7 cellular contexts compared by ENCODE assay signal in the genomic region with DNA sequence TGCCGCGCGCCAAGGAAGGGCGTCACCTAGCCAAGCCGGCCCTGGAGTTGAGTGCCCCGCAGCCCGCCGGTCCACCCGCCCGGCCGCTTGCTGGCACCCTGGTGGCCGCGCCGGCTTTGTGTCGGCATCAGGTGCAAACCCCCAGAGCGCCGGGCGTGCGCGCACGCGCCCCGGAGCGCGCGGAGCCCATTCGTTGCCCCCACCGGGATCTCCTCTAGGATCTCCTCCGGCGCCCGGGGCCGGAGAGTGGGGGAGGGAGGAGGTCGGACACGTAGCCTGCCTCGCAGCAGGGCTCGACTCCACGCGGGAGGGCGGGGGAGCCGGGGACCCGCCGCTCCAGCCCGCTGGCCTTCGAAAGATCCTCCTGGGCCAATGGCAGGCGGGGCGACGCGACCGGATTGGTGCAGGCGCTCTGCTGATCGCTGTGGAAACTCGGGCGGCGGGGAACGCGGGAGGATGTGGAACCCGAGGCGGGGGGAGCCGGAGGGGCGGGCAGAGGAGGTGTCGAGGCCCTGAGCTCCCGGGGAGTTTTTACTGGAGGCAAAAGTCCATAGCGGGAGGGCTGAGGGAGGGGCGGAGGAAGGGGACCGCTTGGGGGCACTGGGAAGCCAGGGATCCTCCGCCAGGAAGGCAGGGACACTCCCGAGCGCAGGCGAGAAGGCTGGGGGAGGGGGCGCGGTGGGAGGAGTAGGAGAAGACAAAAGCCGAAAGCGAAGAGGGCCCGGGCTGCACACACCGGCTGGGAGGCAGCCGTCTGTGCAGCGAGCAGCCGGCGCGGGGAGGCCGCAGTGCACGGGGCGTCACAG. TPM values are rescaled to one million over a fixed set of nuclear protein-coding genes. Genes with fewer than 3 reads are reported as not detected.
DNase-seq lines count a peak whose midpoint lies in the region; ATAC-seq, FAIRE-seq and TF ChIP-seq lines count a peak whose summit lies in the region.

Gene FADS2 (plus strand): TSS at position 728 of the 806 bp plus-strand sequence. CDS start 91 bp downstream, outside the sequence.

- DNase-seq in NCI-H2171 (lab: John Stamatoyannopoulos, UW) (peak; percentile 93), WTC11 (ENCODE audit: low spot score) (peak; percentile 89), chondrocyte (ENCODE audit: low spot score) (peak; percentile 99), kidney (peak; percentile 98)
- DNase-seq in stimulated activated CD4-positive, alpha-beta T cell treated with anti-CD3 and anti-CD28 coated beads, Interleukin-12 subunit alpha, Interleukin-12 subunit beta, amount 100 ng/mL, for 24 hours (ENCODE audit: low read depth in 2 of 2): peak; percentile 32 to 76

- peak within 1 kb of the TSS in 1 of 2 donors; percentile 55 for H3K9ac ChIP-seq in kidney (ENCODE audit: low read length in 2 of 2)

- H3K27me3 Mint-ChIP-seq in WTC11 (ENCODE audit: low read depth) (no peaks in the 10 kb centered on the region), chondrocyte (ENCODE audit: low read depth) (no peaks in the 10 kb centered on the region)

- peak within 1 kb of the TSS; percentile 58 to 80 for H3K27ac ChIP-seq in kidney (ENCODE audit: low read depth in 2 of 2, low read length in 2 of 2)

- no peaks in the 10 kb centered on the region for H3K9me3 Mint-ChIP-seq in WTC11
- no peaks in the 10 kb centered on the region for H3K9me3 Mint-ChIP-seq in chondrocyte (ENCODE audit: low read depth)

- intact Hi-C loops in kidney (cut with DNase I): no loop called here

- H3K27ac Mint-ChIP-seq in WTC11 (peak within 1 kb of the TSS; percentile 97), chondrocyte (ENCODE audit: unreplicated experiment) (peak within 1 kb of the TSS; percentile 93)

- H3K36me3 Mint-ChIP-seq in WTC11: peaks cover 10% of the 10 kb centered on the region
- no peaks in the 10 kb centered on the region for H3K36me3 Mint-ChIP-seq in chondrocyte (ENCODE audit: low read depth)

- CTCF ChIA-PET in WTC11 (lab: Charles Lee): interaction anchor here (1.0 to 4.7 kb wide), 4 partner anchors 12 to 70 kb away, joined by 3 to 40 read pairs (median 21); partner anchors contain the start of gene FADS1

- H3K36me3 ChIP-seq in kidney (ENCODE audit: control insufficient read depth in 1 of 2, insufficient read depth in 2 of 2, low read length in 2 of 2): no peaks in the 10 kb centered on the region

- peak; percentile 61 for ATAC-seq in GM18858 (IDR thresholded peaks at IDR 0.05; ENCODE audit: unreplicated experiment)
- peak; percentile 70 for ATAC-seq in HG03045 (IDR thresholded peaks at IDR 0.05; ENCODE audit: unreplicated experiment)
- peak; percentile 70 for ATAC-seq in WTC11

- H3K9me3 ChIP-seq in kidney (ENCODE audit: control insufficient read depth in 1 of 2, low read length in 2 of 2): no peaks in the 10 kb centered on the region

- POLR2A ChIA-PET in WTC11 (lab: Charles Lee): interaction anchor here (0.7 to 6.5 kb wide), 3 partner anchors 12 to 47 kb away, joined by 3 to 66 read pairs (median 3); partner anchors contain the start of gene FADS1

- peak within 1 kb of the TSS; percentile 57 to 69 for H3K4me3 ChIP-seq in kidney (ENCODE audit: low read length in 2 of 2)

- H3K4me3 Mint-ChIP-seq in WTC11 (peak within 1 kb of the TSS; percentile 85), chondrocyte (ENCODE audit: unreplicated experiment) (peak within 1 kb of the TSS; percentile 90)

- TF ChIP-seq CTCF in WTC11 (IDR thresholded peaks at IDR 0.05): no peak
- peak; percentile 44 for TF ChIP-seq CTCF in chondrocyte (IDR thresholded peaks at IDR 0.05)
- TF ChIP-seq CTCF in kidney (IDR thresholded peaks at IDR 0.05; ENCODE audit: borderline replicate concordance, extremely low read depth, insufficient read depth): no peak

- H3K4me1 Mint-ChIP-seq in WTC11: peaks cover 48% of the 10 kb centered on the region
- H3K4me1 Mint-ChIP-seq in chondrocyte (ENCODE audit: low read depth): peaks cover 42% of the 10 kb centered on the region

- FAIRE-seq in kidney (lab: Jason Lieb, UNC): no peak

- H3K4me1 ChIP-seq in kidney (ENCODE audit: control insufficient read depth in 1 of 2, insufficient read depth in 1 of 2, low read depth in 1 of 2, low read length in 2 of 2): peaks cover 20 to 25% of the 10 kb centered on the region in 2 donors

TF ChIP-seq in WTC11, 78 proteins besides CTCF, POLR2A, EP300 and RAD21 (continues in another document):
- 0 out of 2 replicates have a peak, but pooled peaks have one; percentile 64 for TF ChIP-seq ELF4 (CRISPR knock-in tag; IDR thresholded peaks at IDR 0.05; ENCODE audit: low read depth)
- TF ChIP-seq ZSCAN18 (CRISPR knock-in tag; IDR thresholded peaks at IDR 0.05): no peak
- no peak; the same call in 1 of the 2 replicates for TF ChIP-seq ZNF317 (CRISPR knock-in tag; IDR thresholded peaks at IDR 0.05; ENCODE audit: borderline replicate concordance, low read depth)
- TF ChIP-seq ZNF263 (CRISPR knock-in tag; IDR thresholded peaks at IDR 0.05; ENCODE audit: low read depth): no peak
- no peak; the same call in none of the 2 replicates for TF ChIP-seq TEAD1 (CRISPR knock-in tag; IDR thresholded peaks at IDR 0.05)
- TF ChIP-seq ZBTB43 (CRISPR knock-in tag; IDR thresholded peaks at IDR 0.05): 0 out of 2 replicates have a peak, but pooled peaks have one; percentile 37
- no peak for TF ChIP-seq GRHL2 (CRISPR knock-in tag; IDR thresholded peaks at IDR 0.05; ENCODE audit: insufficient replicate concordance, severe bottlenecking)
- TF ChIP-seq ATF2 (CRISPR knock-in tag; IDR thresholded peaks at IDR 0.05; ENCODE audit: borderline replicate concordance, low read depth): no peak
- TF ChIP-seq NR1H2 (CRISPR knock-in tag; IDR thresholded peaks at IDR 0.05): no peak
- TF ChIP-seq RORB (CRISPR knock-in tag; IDR thresholded peaks at IDR 0.05): no peak
- no peak for TF ChIP-seq OVOL2 (CRISPR knock-in tag; IDR thresholded peaks at IDR 0.05; ENCODE audit: borderline replicate concordance)
- TF ChIP-seq ZNF396 (CRISPR knock-in tag; IDR thresholded peaks at IDR 0.05; ENCODE audit: borderline replicate concordance): no peak
- TF ChIP-seq ERG (CRISPR knock-in tag; IDR thresholded peaks at IDR 0.05): no peak
- TF ChIP-seq MYBL2 (CRISPR knock-in tag; IDR thresholded peaks at IDR 0.05): peak; percentile 85
- no peak for TF ChIP-seq MXD4 (CRISPR knock-in tag; IDR thresholded peaks at IDR 0.05; ENCODE audit: borderline replicate concordance)
- TF ChIP-seq FOXK1 (CRISPR knock-in tag; IDR thresholded peaks at IDR 0.05): no peak; the same call in none of the 2 replicates

RNA-seq across cellular contexts. Expression of gene FADS2, which starts in this region (rescaled TPM):
- 416 to 423 TPM (median 422 TPM) in 3 replicates for total RNA-seq in WTC11 (2021)
- total RNA-seq in chondrocyte: 202 to 315 TPM (median 297 TPM) in 3 replicates
- total RNA-seq in kidney: 49.2 TPM
- 9.8 TPM for polyA plus RNA-seq in kidney (ENCODE audit: insufficient read depth, low read depth, low replicate concordance)

Comparison
In these comparisons a context has a peak if more than half of its experiments do, and no peak if none do; other contexts are left out.
1. Peak in every context shown above with its lines: DNase-seq, ATAC-seq, H3K4me3 ChIP-seq and H3K27ac ChIP-seq.